Comparison of ENCODE assay signal across 1 cellular context in genomic region chr21:44299458-44300261, GRCh38.
A peak's percentile ranks its signal among the peaks of the same experiment; 100 is the strongest.
TF ChIP-seq lines count a peak whose summit lies in the region.

TSS of gene PFKL (plus strand) at chr21:44300053. CDS start at chr21:44300106, 53 bp downstream.

TF ChIP-seq in HepG2, 621 proteins besides CTCF, POLR2A, EP300 and RAD21 (continued from another document and continues in another):
- TF ChIP-seq REPIN1 (CRISPR knock-in tag; IDR thresholded peaks at IDR 0.05; ENCODE audit: borderline replicate concordance, low read depth) (peak; percentile 64; the same call in 1 of the 2 replicates), ZNF773 (CRISPR knock-in tag; IDR thresholded peaks at IDR 0.05; ENCODE audit: borderline replicate concordance) (peak; percentile 65; the same call in 1 of the 2 replicates), GATAD2A (CRISPR knock-in tag; IDR thresholded peaks at IDR 0.05) (no peak), TOE1 (CRISPR knock-in tag; IDR thresholded peaks at IDR 0.05) (no peak), ZNF432 (CRISPR knock-in tag; IDR thresholded peaks at IDR 0.05; ENCODE audit: borderline replicate concordance) (no peak), NR2F6 (IDR thresholded peaks at IDR 0.05) (no peak), NR2F6 (CRISPR knock-in tag; IDR thresholded peaks at IDR 0.05) (no peak), IRX3 (CRISPR knock-in tag; IDR thresholded peaks at IDR 0.05; ENCODE audit: borderline replicate concordance, low read depth) (no peak), ZNF704 (CRISPR knock-in tag; IDR thresholded peaks at IDR 0.05; ENCODE audit: borderline replicate concordance) (no peak), ARNT (IDR thresholded peaks at IDR 0.05) (no peak), CCDC6 (CRISPR knock-in tag; IDR thresholded peaks at IDR 0.05) (no peak), IKZF1 (IDR thresholded peaks at IDR 0.05) (no peak), NR2F2 (IDR thresholded peaks at IDR 0.05; ENCODE audit: borderline replicate concordance, low read depth) (no peak), NFRKB (IDR thresholded peaks at IDR 0.05) (no peak), HDAC6 (IDR thresholded peaks at IDR 0.05; ENCODE audit: low read depth, low read length) (no peak), XRCC5 (optimal IDR thresholded peaks at IDR 0.05; ENCODE audit: low read length) (no peak), SIN3A (IDR thresholded peaks at IDR 0.05; ENCODE audit: borderline replicate concordance, low read depth, low read length) (peak; percentile 19; the same call in 1 of the 2 replicates), TRIM24 (CRISPR knock-in tag; IDR thresholded peaks at IDR 0.05) (no peak), ZNF766 (CRISPR knock-in tag; IDR thresholded peaks at IDR 0.05; ENCODE audit: borderline replicate concordance) (no peak), ZNF460 (CRISPR knock-in tag; IDR thresholded peaks at IDR 0.05; ENCODE audit: borderline replicate concordance) (no peak), ZNF253 (CRISPR knock-in tag; IDR thresholded peaks at IDR 0.05; ENCODE audit: borderline replicate concordance) (no peak), JUND (CRISPR knock-in tag; IDR thresholded peaks at IDR 0.05) (0 out of 2 replicates have a peak, but pooled peaks have one; percentile 9), PREB (CRISPR knock-in tag; IDR thresholded peaks at IDR 0.05) (no peak), GMEB2 (CRISPR knock-in tag; IDR thresholded peaks at IDR 0.05; ENCODE audit: low read depth) (no peak), NCOA5 (CRISPR knock-in tag; IDR thresholded peaks at IDR 0.05) (no peak), TEF (CRISPR knock-in tag; IDR thresholded peaks at IDR 0.05) (no peak), ZNF557 (CRISPR knock-in tag; IDR thresholded peaks at IDR 0.05) (no peak), ZNF138 (CRISPR knock-in tag; IDR thresholded peaks at IDR 0.05; ENCODE audit: low read depth) (no peak; the same call in 1 of the 2 replicates), ZFP36L1 (CRISPR knock-in tag; IDR thresholded peaks at IDR 0.05) (no peak), POGK (CRISPR knock-in tag; conservative IDR thresholded peaks at IDR 0.05) (peak; percentile 73), U2AF1 (optimal IDR thresholded peaks at IDR 0.05; ENCODE audit: low read depth, low read length) (no peak), TBP (CRISPR knock-in tag; IDR thresholded peaks at IDR 0.05) (no peak), ZNF879 (CRISPR knock-in tag; IDR thresholded peaks at IDR 0.05) (0 out of 2 replicates have a peak, but pooled peaks have one; percentile 4), ZNF703 (CRISPR knock-in tag; IDR thresholded peaks at IDR 0.05; ENCODE audit: borderline replicate concordance) (no peak), ZNF577 (CRISPR knock-in tag; IDR thresholded peaks at IDR 0.05; ENCODE audit: borderline replicate concordance, low read depth) (no peak), ZNF484 (CRISPR knock-in tag; IDR thresholded peaks at IDR 0.05; ENCODE audit: borderline replicate concordance, low read depth) (no peak), SCMH1 (CRISPR knock-in tag; IDR thresholded peaks at IDR 0.05; ENCODE audit: borderline replicate concordance) (no peak), ZBTB40 (IDR thresholded peaks at IDR 0.05) (no peak), ZBTB40 (CRISPR knock-in tag; IDR thresholded peaks at IDR 0.05) (peak; percentile 63; the same call in 1 of the 2 replicates), SNRNP70 (IDR thresholded peaks at IDR 0.05; ENCODE audit: low read depth, low read length) (no peak), ZNF563 (CRISPR knock-in tag; IDR thresholded peaks at IDR 0.05) (peak; percentile 92), HOXA7 (CRISPR knock-in tag; IDR thresholded peaks at IDR 0.05) (no peak), ZNF562 (CRISPR knock-in tag; IDR thresholded peaks at IDR 0.05; ENCODE audit: borderline replicate concordance) (no peak), E2F1 (CRISPR knock-in tag; IDR thresholded peaks at IDR 0.05) (no peak), ZNF740 (CRISPR knock-in tag; IDR thresholded peaks at IDR 0.05) (peak; percentile 39; the same call in 1 of the 2 replicates), HNRNPK (IDR thresholded peaks at IDR 0.05; ENCODE audit: low read depth, low read length, poor library complexity, severe bottlenecking) (peak; percentile 58), SSRP1 (CRISPR knock-in tag; IDR thresholded peaks at IDR 0.05) (no peak), ZNF558 (CRISPR knock-in tag; IDR thresholded peaks at IDR 0.05; ENCODE audit: borderline replicate concordance) (peak; percentile 26; the same call in 1 of the 2 replicates), ZNF652 (CRISPR knock-in tag; IDR thresholded peaks at IDR 0.05; ENCODE audit: borderline replicate concordance, low read depth) (no peak), ZNF629 (CRISPR knock-in tag; conservative IDR thresholded peaks at IDR 0.05) (no peak), ZBTB20 (CRISPR knock-in tag; IDR thresholded peaks at IDR 0.05; ENCODE audit: borderline replicate concordance, low read depth) (no peak), NFKBIZ (CRISPR knock-in tag; IDR thresholded peaks at IDR 0.05) (no peak)
